ENCODE assay signal across 16 cellular contexts in genomic region chr6:152112503-152113261, GRCh38.
DNase-seq lines count a peak whose midpoint lies in the region; ATAC-seq and TF ChIP-seq lines count a peak whose summit lies in the region.
"Had no signal": no experiment of that assay in that cellular context is flagged by ENCODE, and none has a peak within 500 bp of the region (broad histone marks: within the 10 kb centered on the region; RNA-seq: fewer than 3 reads in every experiment).

No MANE protein-coding gene starts in this region.

- no peak overlapping the region for H3K4me3 Mint-ChIP-seq in progenitor cell of endocrine pancreas (ENCODE audit: low read depth)
- H3K4me3 Mint-ChIP-seq: activated naive CD4-positive, alpha-beta T cell treated with anti-CD3 and anti-CD28 coated beads, Interleukin-2, amount 50 U/mL, for 24 hours; CD4-positive, alpha-beta memory T cell had no signal

- H3K27me3 Mint-ChIP-seq in progenitor cell of endocrine pancreas = peaks cover 5% of the 10 kb centered on the region
- H3K27me3 Mint-ChIP-seq: activated naive CD4-positive, alpha-beta T cell treated with anti-CD3 and anti-CD28 coated beads, Interleukin-2, amount 50 U/mL, for 24 hours had no signal

- ATAC-seq in lower lobe of right lung = peak; percentile 49 to 68

- DNase-seq in coronary artery (ENCODE audit: low spot score) (no peak), lower lobe of right lung (peak; percentile 76), substantia nigra (lab: John Stamatoyannopoulos, UW) (peak in 28 of 49 donors; percentile 8 to 59 (median 23)), germinal center (ENCODE audit: low spot score) (no peak), progenitor cell of endocrine pancreas (ENCODE audit: low spot score, unreplicated experiment) (no peak), UCSD-AML1 (lab: John Stamatoyannopoulos, UW; ENCODE audit: unreplicated experiment) (no peak)
- no peak for DNase-seq in activated effector memory CD4-positive, alpha-beta T cell treated with Interleukin-2 at 50 U/mL for 16 hours
- DNase-seq: activated CD8-positive, alpha-beta memory T cell treated with anti-CD3 and anti-CD28 coated beads for 24 hours; CD4-positive, alpha-beta memory T cell; H7; KG1; NCI-H2081; stimulated activated CD4-positive, alpha-beta T cell treated with anti-CD3 and anti-CD28 coated beads, Interleukin-2, amount 100 ng/mL, for 48 hours; T1000 had no signal

- H3K9me3 ChIP-seq in HEK293 (ENCODE audit: control insufficient read depth, insufficient read depth, low read depth, low read length) = no peaks in the 10 kb centered on the region
- H3K9me3 ChIP-seq in lower lobe of right lung = no peaks in the 10 kb centered on the region

- no peak overlapping the region for H3K4me3 ChIP-seq in HEK293 (ENCODE audit: low read depth, low read length)
- peak overlapping the region; percentile 3 for H3K4me3 ChIP-seq in coronary artery
- H3K4me3 ChIP-seq in lower lobe of right lung = no peak overlapping the region

- H3K9me3 Mint-ChIP-seq in progenitor cell of endocrine pancreas (ENCODE audit: low read depth) = no peaks in the 10 kb centered on the region
- H3K9me3 Mint-ChIP-seq: activated naive CD4-positive, alpha-beta T cell treated with anti-CD3 and anti-CD28 coated beads, Interleukin-2, amount 50 U/mL, for 24 hours; CD4-positive, alpha-beta memory T cell had no signal

- TF ChIP-seq CTCF in HEK293 (tag by site-specific recombination; IDR thresholded peaks at IDR 0.05) (no peak), coronary artery (IDR thresholded peaks at IDR 0.05) (no peak), lower lobe of right lung (IDR thresholded peaks at IDR 0.05) (no peak), progenitor cell of endocrine pancreas (IDR thresholded peaks at IDR 0.05; ENCODE audit: unreplicated experiment) (no peak)

- H3K36me3 ChIP-seq in HEK293 (ENCODE audit: control insufficient read depth in 2 of 2, insufficient read depth in 1 of 2, low read length in 2 of 2) (no peaks in the 10 kb centered on the region), lower lobe of right lung (no peaks in the 10 kb centered on the region)

- H3K27ac Mint-ChIP-seq in progenitor cell of endocrine pancreas = no peak overlapping the region
- H3K27ac Mint-ChIP-seq: activated naive CD4-positive, alpha-beta T cell treated with anti-CD3 and anti-CD28 coated beads, Interleukin-2, amount 50 U/mL, for 24 hours had no signal

- intact Hi-C loops in lower lobe of right lung (cut with DNase I) = no loop called here

- POLR2A ChIA-PET in HEK293 (lab: Yijun Ruan, JAX) = no interaction called here

- H3K36me3 Mint-ChIP-seq in progenitor cell of endocrine pancreas (ENCODE audit: insufficient read depth) = no peaks in the 10 kb centered on the region
- H3K36me3 Mint-ChIP-seq: activated naive CD4-positive, alpha-beta T cell treated with anti-CD3 and anti-CD28 coated beads, Interleukin-2, amount 50 U/mL, for 24 hours had no signal

- H3K27me3 ChIP-seq in lower lobe of right lung (ENCODE audit: low read depth) = no peaks in the 10 kb centered on the region

- CTCF ChIA-PET in HEK293 (lab: Yijun Ruan, JAX) = interaction anchor here (0.6 to 2.5 kb wide), 4 partner anchors 12 to 467 kb away, joined by 4 to 10 read pairs (median 4); no protein-coding TSS in a partner anchor

- H3K4me1 ChIP-seq in HEK293 (ENCODE audit: control insufficient read depth, insufficient read depth, low read length) (no peaks in the 10 kb centered on the region), lower lobe of right lung (peaks cover 23% of the 10 kb centered on the region)

- H3K4me1 Mint-ChIP-seq in progenitor cell of endocrine pancreas (ENCODE audit: low read depth) = no peaks in the 10 kb centered on the region

- no peak overlapping the region for H3K27ac ChIP-seq in HEK293 (ENCODE audit: extremely low read depth, low read depth, low read length)
- H3K27ac ChIP-seq in coronary artery = peak overlapping the region; percentile 46 to 51
- peak overlapping the region; percentile 26 for H3K27ac ChIP-seq in lower lobe of right lung
- H3K27ac ChIP-seq in substantia nigra (ENCODE audit: low read depth, low read length, poor library complexity, severe bottlenecking) = no peak overlapping the region

TF ChIP-seq in HEK293, 187 proteins besides CTCF, POLR2A, EP300 and RAD21:
- TF ChIP-seq FEZF1 (tag by site-specific recombination; IDR thresholded peaks at IDR 0.05) (peak; percentile 47), ZNF596 (tag by site-specific recombination; IDR thresholded peaks at IDR 0.05) (no peak)
TF ChIP-seq in HEK293: peak in this region for 1.

Comparison
In these comparisons a context has a peak if more than half of its experiments do, and no peak if none do; other contexts are left out.
1. H3K27ac ChIP-seq: peak in coronary artery (2 of 2) and lower lobe of right lung (single experiment); none in HEK293 (single experiment) and substantia nigra (single experiment).
2. DNase-seq: peak in lower lobe of right lung (single experiment) and substantia nigra (28 of 49); none in coronary artery (single experiment), germinal center (single experiment), progenitor cell of endocrine pancreas (single experiment), activated effector memory CD4-positive, alpha-beta T cell treated with Interleukin-2 at 50 U/mL for 16 hours (single experiment) and UCSD-AML1 (single experiment).